Comparison of ENCODE assay signal across 6 cellular contexts in genomic region chr17:8189041-8189710, GRCh38. TPM values are rescaled to one million over a fixed set of nuclear protein-coding genes. Genes with fewer than 3 reads are reported as not detected.
A peak's percentile ranks its signal among the peaks of the same experiment; 100 is the strongest.
DNase-seq lines count a peak whose midpoint lies in the region; ATAC-seq and TF ChIP-seq lines count a peak whose summit lies in the region.

No MANE protein-coding gene starts in this region.

- no peak overlapping the region for H3K4me3 Mint-ChIP-seq in stimulated activated memory B cell treated with anti-CD40 and anti-IgM and Interleukin-4, amounts not matched to agents 10 μg/mL and 1 μg/mL and 100 μg/mL, for 72 hours

- peaks cover 7% of the 10 kb centered on the region for H3K4me1 Mint-ChIP-seq in stimulated activated memory B cell treated with anti-CD40 and anti-IgM and Interleukin-4, amounts not matched to agents 10 μg/mL and 1 μg/mL and 100 μg/mL, for 72 hours

- CTCF ChIA-PET in BJ (lab: Yijun Ruan, JAX), result interaction anchor here (0.9 to 2.3 kb wide), 5 partner anchors 11 to 95 kb away, joined by 3 to 8 read pairs (median 5); no protein-coding TSS in a partner anchor

- TF ChIP-seq CTCF in BJ (IDR thresholded peaks at IDR 0.05; ENCODE audit: insufficient read depth, low read depth, low read length) (no peak), Peyer's patch (IDR thresholded peaks at IDR 0.05) (no peak), foreskin fibroblast (IDR thresholded peaks at IDR 0.05; ENCODE audit: low read depth, low read length) (no peak)

- no peaks in the 10 kb centered on the region for H3K9me3 Mint-ChIP-seq in stimulated activated memory B cell treated with anti-CD40 and anti-IgM and Interleukin-4, amounts not matched to agents 10 μg/mL and 1 μg/mL and 100 μg/mL, for 72 hours

- POLR2A ChIA-PET in BJ (lab: Charles Lee), result interaction anchor here (0.6 to 1.6 kb wide), 3 partner anchors 16 to 32 kb away, joined by 3 to 8 read pairs (median 5); partner anchors contain the start of gene AURKB

- no peak for DNase-seq in BJ (ENCODE audit: low read depth)
- peak; percentile 42 to 73 (median 72) for DNase-seq in Peyer's patch
- DNase-seq in foreskin fibroblast, result peak in 1 of 2 donors; percentile 56
- DNase-seq in HuH-7.5 (ENCODE audit: low spot score), result no peak

- H3K4me1 ChIP-seq in Peyer's patch, result peaks cover 3 to 32% (median 14%) of the 10 kb centered on the region in 4 donors

- H3K27ac ChIP-seq in Peyer's patch (peak overlapping the region; percentile 94 to 99 (median 98)), temporal lobe (ENCODE audit: low read depth, low read length) (peak overlapping the region; percentile 85)

- H3K36me3 ChIP-seq in BJ (ENCODE audit: control insufficient read depth, insufficient read depth, low read length) (no peaks in the 10 kb centered on the region), Peyer's patch (no peaks in the 10 kb centered on the region)

- H3K27ac Mint-ChIP-seq in stimulated activated memory B cell treated with anti-CD40 and anti-IgM and Interleukin-4, amounts not matched to agents 10 μg/mL and 1 μg/mL and 100 μg/mL, for 72 hours, result no peak overlapping the region

- TF ChIP-seq POLR2A in Peyer's patch (IDR thresholded peaks at IDR 0.05), result no peak

- no peaks in the 10 kb centered on the region for H3K9me3 ChIP-seq in Peyer's patch

- no peak for ATAC-seq in stimulated activated memory B cell treated with anti-CD40 and anti-IgM and Interleukin-4, amounts not matched to agents 10 μg/mL and 1 μg/mL and 100 μg/mL, for 72 hours

- H3K4me3 ChIP-seq in BJ (ENCODE audit: low read depth, low read length), result peak overlapping the region; percentile 78
- H3K4me3 ChIP-seq in Peyer's patch, result peak overlapping the region; percentile 83 to 93 (median 88)
- peak overlapping the region; percentile 69 to 74 for H3K4me3 ChIP-seq in foreskin fibroblast (ENCODE audit: low read depth in 1 of 2, low read length in 2 of 2)

- H3K27me3 Mint-ChIP-seq in stimulated activated memory B cell treated with anti-CD40 and anti-IgM and Interleukin-4, amounts not matched to agents 10 μg/mL and 1 μg/mL and 100 μg/mL, for 72 hours, result no peaks in the 10 kb centered on the region

- no peaks in the 10 kb centered on the region for H3K36me3 Mint-ChIP-seq in stimulated activated memory B cell treated with anti-CD40 and anti-IgM and Interleukin-4, amounts not matched to agents 10 μg/mL and 1 μg/mL and 100 μg/mL, for 72 hours

- H3K27me3 ChIP-seq in BJ (ENCODE audit: control insufficient read depth, insufficient read depth, low read length) (no peaks in the 10 kb centered on the region), Peyer's patch (no peaks in the 10 kb centered on the region)

RNA-seq across cellular contexts. Expression of gene BORCS6, which starts 0.8 kb away (rescaled TPM):
- polyA plus RNA-seq in BJ (2011; rRNA removed), result 3.0 and 4.5 TPM in 2 replicates
- polyA minus RNA-seq in BJ (2011; rRNA and poly(A)+ RNA removed), result 2.8 and 3.4 TPM in 2 replicates
- total RNA-seq in Peyer's patch (10 to 100 TPM; 12.6 to 22.6 (median 17.9) TPM), temporal lobe (4.2 TPM)

RNA-seq across cellular contexts. Expression of gene TMEM107, which starts 13.0 kb away (rescaled TPM):
- polyA plus RNA-seq in BJ (2011; rRNA removed), result 13.6 and 14.5 TPM in 2 replicates
- 52.2 and 57.1 TPM in 2 replicates for polyA minus RNA-seq in BJ (2011; rRNA and poly(A)+ RNA removed)
- total RNA-seq in Peyer's patch (10 to 100 TPM in 3 of 4 donors, 1 to 10 TPM in 1; 6.5 to 27.2 (median 16.4) TPM), temporal lobe (11.6 TPM)

RNA-seq across cellular contexts. Expression of gene AURKB, which starts 21.2 kb away (rescaled TPM):
- 13.4 and 26.1 TPM in 2 replicates for polyA plus RNA-seq in BJ (2011; rRNA removed)
- 16.9 and 28.3 TPM in 2 replicates for polyA minus RNA-seq in BJ (2011; rRNA and poly(A)+ RNA removed)
- total RNA-seq in Peyer's patch, result 100 to 1,000 TPM in 1 of 4 donors, 10 to 100 TPM in 3; 10.5 to 111 (median 19.1) TPM
- total RNA-seq in temporal lobe, result 1.5 TPM

RNA-seq across cellular contexts. Expression of gene VAMP2, which starts 26.4 kb away (rescaled TPM):
- polyA plus RNA-seq in BJ (2011; rRNA removed), result 20.1 and 22.8 TPM in 2 replicates
- 7.4 and 9.6 TPM in 2 replicates for polyA minus RNA-seq in BJ (2011; rRNA and poly(A)+ RNA removed)
- total RNA-seq in Peyer's patch (10 to 100 TPM; 10.7 to 40.2 (median 32.4) TPM), temporal lobe (62.2 TPM)

RNA-seq across cellular contexts. Expression of gene PER1, which starts 37.0 kb away (rescaled TPM):
- 5.1 and 7.7 TPM in 2 replicates for polyA plus RNA-seq in BJ (2011; rRNA removed)
- polyA minus RNA-seq in BJ (2011; rRNA and poly(A)+ RNA removed), result 11.4 and 32.7 TPM in 2 replicates
- total RNA-seq in Peyer's patch (100 to 1,000 TPM in 3 of 4 donors, 10 to 100 TPM in 1; 67.6 to 143 (median 119) TPM), temporal lobe (15.5 TPM)

Comparison
In these comparisons a context has a peak if more than half of its experiments do, and no peak if none do; other contexts are left out.
1. DNase-seq: peak in Peyer's patch (3 of 3); none in BJ (single experiment) and HuH-7.5 (single experiment).
2. Peak in every context shown above with its lines, with median percentiles within 50 percentile points of each other: H3K4me3 ChIP-seq.